In the genomic region with DNA sequence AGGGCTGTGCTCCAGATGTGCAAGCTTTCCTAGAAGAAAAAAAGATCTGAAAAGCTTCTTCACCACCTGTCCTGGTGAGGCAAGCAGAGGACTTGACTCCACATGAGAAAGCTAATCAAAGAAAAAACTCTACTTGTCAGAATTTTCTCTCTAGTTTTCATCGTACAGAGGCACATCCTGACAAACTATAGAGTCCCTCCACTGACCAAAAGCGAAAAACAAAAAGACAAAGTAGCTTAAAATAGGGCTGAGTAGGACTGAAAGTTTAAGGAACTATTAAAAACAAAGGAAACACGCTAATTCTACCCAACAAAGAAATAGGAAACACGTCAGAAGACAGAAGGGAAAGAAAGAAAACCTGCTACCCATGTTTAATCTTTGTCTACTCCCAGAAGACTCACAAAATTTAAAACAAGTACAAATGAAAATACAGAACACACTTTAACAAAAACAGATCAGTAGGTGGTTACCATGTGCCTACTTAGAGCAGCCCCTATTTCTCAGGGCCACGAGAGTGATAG, we compare ENCODE assay signal across 1 cellular context.
TF ChIP-seq lines count a peak whose summit lies in the region.

No MANE protein-coding gene starts in this region.

TF ChIP-seq in HepG2, 621 proteins besides CTCF, POLR2A, EP300 and RAD21:
- TF ChIP-seq TARDBP (CRISPR knock-in tag; IDR thresholded peaks at IDR 0.05), result no peak
- TF ChIP-seq EHMT2 (IDR thresholded peaks at IDR 0.05; ENCODE audit: borderline replicate concordance, low read depth, low read length), result no peak
- no peak for TF ChIP-seq MIER2 (CRISPR knock-in tag; IDR thresholded peaks at IDR 0.05)
- no peak for TF ChIP-seq SRSF1 (optimal IDR thresholded peaks at IDR 0.05; ENCODE audit: low read depth, low read length)
- no peak for TF ChIP-seq ZSCAN25 (CRISPR knock-in tag; IDR thresholded peaks at IDR 0.05)
